Comparison of ENCODE assay signal across 1 cellular context in the genomic region with DNA sequence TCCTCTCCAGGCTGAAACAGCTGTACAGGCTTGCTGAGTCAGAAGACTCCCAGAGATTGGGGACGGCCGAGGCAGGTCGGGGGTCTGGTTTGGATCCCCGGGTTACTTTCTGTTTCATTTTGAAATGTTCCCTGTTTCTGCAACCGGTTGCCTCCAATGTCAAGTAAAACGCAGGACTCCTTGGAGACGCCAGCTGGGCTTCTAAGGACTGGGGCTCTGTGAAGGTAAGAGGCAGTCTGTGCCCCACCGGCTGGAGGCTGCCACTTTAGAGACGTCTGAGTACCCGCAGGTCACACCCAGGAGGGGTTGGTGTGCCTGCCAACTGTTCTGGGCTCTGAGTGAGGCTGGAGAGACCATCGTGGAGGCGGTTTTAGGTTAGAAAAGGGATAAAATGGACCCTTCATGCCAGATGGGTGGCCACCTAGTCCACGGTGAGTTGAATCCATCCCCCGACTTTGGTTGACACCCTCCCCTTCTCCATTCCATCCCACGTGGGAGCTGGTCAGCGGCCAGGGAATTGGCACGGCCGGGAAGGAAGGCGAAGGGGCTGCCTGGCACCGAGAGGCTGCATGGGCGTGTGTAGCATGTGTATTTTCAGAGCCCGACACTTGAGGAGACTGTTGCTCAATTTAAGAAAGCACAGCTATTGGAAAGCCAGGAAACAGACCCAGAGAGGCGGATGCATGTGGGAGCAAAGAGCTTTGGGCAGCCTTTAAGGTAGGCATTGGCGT.
TF ChIP-seq lines count a peak whose summit lies in the region.

No MANE protein-coding gene starts in this region.

TF ChIP-seq in H1, 55 proteins besides CTCF, POLR2A, EP300 and RAD21:
- TF ChIP-seq CEBPB (IDR thresholded peaks at IDR 0.05; ENCODE audit: low read depth, low read length) = 0 out of 2 replicates have a peak, but pooled peaks have one; percentile 12
- TF ChIP-seq SIN3A (conservative IDR thresholded peaks at IDR 0.05 in 1 of 2, IDR thresholded peaks at IDR 0.05 in 1 of 2; ENCODE audit: low read depth in 1 of 2, low read length in 2 of 2) = 0 out of 4 replicates have a peak, but pooled peaks of 1 of the 2 experiments have one; percentile 35
- TF ChIP-seq ASH2L (IDR thresholded peaks at IDR 0.05; ENCODE audit: low read length) = no peak
- TF ChIP-seq BACH1 (IDR thresholded peaks at IDR 0.05; ENCODE audit: low read length) = peak; percentile 37; the same call in 1 of the 2 replicates
- TF ChIP-seq SRF (IDR thresholded peaks at IDR 0.05; ENCODE audit: low read depth, low read length) = no peak
